ENCODE assay signal across 9 cellular contexts in genomic region chr16:70345840-70346239, GRCh38. TPM values are rescaled to one million over a fixed set of nuclear protein-coding genes. Genes with fewer than 3 reads are reported as not detected.
A peak's percentile ranks its signal among the peaks of the same experiment; 100 is the strongest.
DNase-seq lines count a peak whose midpoint lies in the region; ATAC-seq and TF ChIP-seq lines count a peak whose summit lies in the region.
"Had no signal": no experiment of that assay in that cellular context is flagged by ENCODE, and none has a peak within 500 bp of the region (broad histone marks: within the 10 kb centered on the region; RNA-seq: fewer than 3 reads in every experiment).

No MANE protein-coding gene starts in this region.

- H3K27ac ChIP-seq in WERI-Rb-1 (peak overlapping the region; percentile 86), sigmoid colon (peak overlapping the region; percentile 86 to 96 (median 90))

- WGBS in sigmoid colon, 2 donors, result 74 to 87% methylated on average over 10 of the region's 10 CpGs

- intact Hi-C loops in sigmoid colon (cut with DNase I) (loop anchor here (2.0 kb wide), 1 partner anchor 47 kb away; the partner anchor contains the start of gene DDX19B), sciatic nerve (cut with DNase I) (no loop called here), left colon (cut with DNase I, micrococcal nuclease) (no loop called here)

- ATAC-seq in sciatic nerve, result no peak
- no peak for ATAC-seq in left colon

- H3K9me3 ChIP-seq in WERI-Rb-1 (ENCODE audit: severe bottlenecking) (no peaks in the 10 kb centered on the region), sigmoid colon (no peaks in the 10 kb centered on the region)

- no peak for DNase-seq in GM12865 (ENCODE audit: low read depth)
- no peak for DNase-seq in WERI-Rb-1
- no peak for DNase-seq in foreskin fibroblast
- DNase-seq in sigmoid colon, result no peak
- no peak for DNase-seq in sciatic nerve (ENCODE audit: low spot score)
- DNase-seq in OCI-M2 (lab: John Stamatoyannopoulos, UW; ENCODE audit: unreplicated experiment), result no peak
- DNase-seq in NCI-H146 treated with DMSO at 0.1 percent for 48 hours (lab: John Stamatoyannopoulos, UW; ENCODE audit: unreplicated experiment), result no peak
- no peak for DNase-seq in left colon
- DNase-seq: RPMI8226 had no signal

- no peak for TF ChIP-seq EP300 in sigmoid colon (IDR thresholded peaks at IDR 0.05)

- no peak for TF ChIP-seq POLR2A in sigmoid colon (IDR thresholded peaks at IDR 0.05)

- TF ChIP-seq CTCF in GM12865 (IDR thresholded peaks at IDR 0.05; ENCODE audit: insufficient read depth, low read depth, low read length, missing control alignments) (no peak), WERI-Rb-1 (IDR thresholded peaks at IDR 0.05; ENCODE audit: low read depth, low read length) (no peak), foreskin fibroblast (IDR thresholded peaks at IDR 0.05; ENCODE audit: low read depth, low read length) (no peak), sigmoid colon (IDR thresholded peaks at IDR 0.05) (no peak)

- peaks cover 21% of the 10 kb centered on the region for H3K36me3 ChIP-seq in WERI-Rb-1
- peaks cover 0 to 12% (median under 1%) of the 10 kb centered on the region in 4 donors for H3K36me3 ChIP-seq in sigmoid colon

- H3K27me3 ChIP-seq in WERI-Rb-1 (ENCODE audit: insufficient read depth, low read depth, severe bottlenecking) (no peaks in the 10 kb centered on the region), sigmoid colon (no peaks in the 10 kb centered on the region)

- peaks cover 0 to 28% (median 20%) of the 10 kb centered on the region in 4 donors for H3K4me1 ChIP-seq in sigmoid colon

- peak overlapping the region; percentile 72 for H3K4me3 ChIP-seq in GM12865 (ENCODE audit: low read depth, low read length)
- peak overlapping the region; percentile 99 for H3K4me3 ChIP-seq in WERI-Rb-1 (ENCODE audit: low read depth, low read length)
- peak overlapping the region; percentile 95 to 100 for H3K4me3 ChIP-seq in foreskin fibroblast (ENCODE audit: low read depth in 1 of 2, low read length in 2 of 2)
- peak overlapping the region; percentile 53 to 79 (median 68) for H3K4me3 ChIP-seq in sigmoid colon

RNA-seq across cellular contexts. Expression of gene DDX19A, which starts 0.9 kb away (rescaled TPM):
- 10 to 100 TPM; 33.9 to 41.3 (median 37.9) TPM for total RNA-seq in sigmoid colon
- polyA plus RNA-seq in sigmoid colon, result 10 to 100 TPM; 12.0 to 24.4 (median 14.4) TPM
- 37.3 TPM for total RNA-seq in sciatic nerve
- 10 to 100 TPM; 16.1 to 19.0 TPM for total RNA-seq in left colon

RNA-seq across cellular contexts. Expression of gene DDX19B, which starts 46.9 kb away (rescaled TPM):
- total RNA-seq in sigmoid colon (10 to 100 TPM; 16.6 to 27.1 (median 24.6) TPM), sciatic nerve (22.1 TPM), left colon (10 to 100 TPM; 27.3 to 28.2 TPM)
- 10 to 100 TPM; 21.7 to 34.2 (median 23.4) TPM for polyA plus RNA-seq in sigmoid colon

RNA-seq across cellular contexts. Expression of gene AARS1, which starts 56.5 kb away (rescaled TPM):
- total RNA-seq in sigmoid colon (10 to 100 TPM; 58.1 to 80.0 (median 61.9) TPM), sciatic nerve (73.3 TPM), left colon (10 to 100 TPM; 38.9 to 62.4 TPM)
- 10 to 100 TPM; 19.8 to 45.8 (median 21.5) TPM for polyA plus RNA-seq in sigmoid colon
